9 cellular contexts compared by ENCODE assay signal in genomic region chr11:31798057-31799035, GRCh38. TPM values are rescaled to one million over a fixed set of nuclear protein-coding genes. Genes with fewer than 3 reads are reported as not detected.
DNase-seq lines count a peak whose midpoint lies in the region; ATAC-seq, FAIRE-seq and TF ChIP-seq lines count a peak whose summit lies in the region.
"Had no signal": no experiment of that assay in that cellular context is flagged by ENCODE, and none has a peak within 500 bp of the region (broad histone marks: within the 10 kb centered on the region; RNA-seq: fewer than 3 reads in every experiment).

No MANE protein-coding gene starts in this region.

- POLR2A ChIA-PET in GM10248 (lab: Yijun Ruan, JAX): no interaction called here

- TF ChIP-seq CTCF in GM10248 (IDR thresholded peaks at IDR 0.05; ENCODE audit: control extremely low read depth, extremely low read depth, low read depth, missing control alignments) (peak; percentile 47), HFFc6 (IDR thresholded peaks at IDR 0.05) (peak; percentile 56; the same call in 1 of the 2 replicates), bronchial epithelial cell (IDR thresholded peaks at IDR 0.05; ENCODE audit: insufficient read depth, low read length, severe bottlenecking) (peak; percentile 15)

- ATAC-seq in naive B cell (ENCODE audit: low read depth in 2 of 2): peak in 1 of 2 donors; percentile 38
- no peak for ATAC-seq in HG03159 (IDR thresholded peaks at IDR 0.05; ENCODE audit: unreplicated experiment)
- ATAC-seq in left lobe of liver: no peak

- H3K9me3 Mint-ChIP-seq in HFFc6 (no peaks in the 10 kb centered on the region), naive B cell (peaks cover 15 to 38% (median 29%) of the 10 kb centered on the region in 7 donors)

- peak overlapping the region; percentile 54; the same call in 1 of the 2 replicates for H3K4me3 Mint-ChIP-seq in HFFc6
- H3K4me3 Mint-ChIP-seq in naive B cell: peak overlapping the region in 7 of 8 donors; percentile 45 to 75 (median 62)

- no peak overlapping the region for H3K27ac Mint-ChIP-seq in HFFc6
- peak overlapping the region in 3 of 6 donors; percentile 78 to 96 (median 85) for H3K27ac Mint-ChIP-seq in naive B cell

- H3K4me1 Mint-ChIP-seq in HFFc6 (ENCODE audit: low read depth) (peaks cover 21% of the 10 kb centered on the region), naive B cell (peaks cover 17 to 32% (median 27%) of the 10 kb centered on the region in 3 donors)

- H3K27me3 ChIP-seq in bronchial epithelial cell (ENCODE audit: control insufficient read depth, insufficient read depth, low read length): peaks cover 57% of the 10 kb centered on the region

- CTCF ChIA-PET in GM10248 (lab: Yijun Ruan, JAX): interaction anchor here (0.9 to 1.9 kb wide), 4 partner anchors 10 to 400 kb away, joined by 3 to 5 read pairs (median 4); no protein-coding TSS in a partner anchor

- H3K4me3 ChIP-seq in bronchial epithelial cell (ENCODE audit: low read depth, low read length): no peak overlapping the region

- no peaks in the 10 kb centered on the region for H3K36me3 ChIP-seq in bronchial epithelial cell (ENCODE audit: control insufficient read depth, insufficient read depth, low read length)
- H3K36me3 ChIP-seq: adrenal gland had no signal

- H3K36me3 Mint-ChIP-seq in HFFc6 (ENCODE audit: low read depth) (0 out of 2 replicates have a peak, but pooled peaks cover 4% of the 10 kb centered on the region), naive B cell (peaks cover 8 to 54% of the 10 kb centered on the region in 2 donors)

- H3K27me3 Mint-ChIP-seq in HFFc6 (ENCODE audit: insufficient read depth): peaks cover 52% of the 10 kb centered on the region
- peaks cover 77 to 92% (median 86%) of the 10 kb centered on the region in 3 donors for H3K27me3 Mint-ChIP-seq in naive B cell

- DNase-seq in GM10248 (ENCODE audit: extremely low spot score) (peak; percentile 64), HFFc6 (no peak), bronchial epithelial cell (ENCODE audit: low read depth) (no peak), naive B cell (no peak), GM03348 (ENCODE audit: low spot score) (no peak), cerebellum (ENCODE audit: low spot score) (no peak), left lobe of liver (ENCODE audit: low spot score) (no peak)
- DNase-seq: adrenal gland had no signal

- FAIRE-seq in bronchial epithelial cell (lab: Jason Lieb, UNC): no peak

RNA-seq across cellular contexts. Expression of gene PAX6, which starts 12.8 kb away (rescaled TPM):
- 1 to 10 TPM in 4 of 6 experiments, not detected in 2; 1.3 to 1.5 (median 1.4) TPM for total RNA-seq in HFFc6 (2021; fragmentation: NEBNext Ultra II Directional; extraction: Animal tissue kit (Norgen Biotek cat#: 25700))
- not detected in 2 replicates for total RNA-seq in bronchial epithelial cell
- not detected for polyA plus RNA-seq in naive B cell (ENCODE audit: low read depth in 6 of 6)
- total RNA-seq in cerebellum: 165 TPM
- total RNA-seq in left lobe of liver: not detected

Comparison
In these comparisons a context has a peak if more than half of its experiments do, and no peak if none do; other contexts are left out.
1. RNA of gene PAX6, which starts 12.8 kb away (total RNA-seq): 165 TPM in cerebellum (single experiment); 1.3 to 1.5 TPM in HFFc6, not detected in bronchial epithelial cell and not detected in left lobe of liver (single experiment); every median in the first group is over 10 times any median in the second.
2. Peak in every context shown above with its lines, with median percentiles within 50 percentile points of each other: CTCF ChIP-seq.